ENCODE assay signal across 19 cellular contexts in the genomic region with DNA sequence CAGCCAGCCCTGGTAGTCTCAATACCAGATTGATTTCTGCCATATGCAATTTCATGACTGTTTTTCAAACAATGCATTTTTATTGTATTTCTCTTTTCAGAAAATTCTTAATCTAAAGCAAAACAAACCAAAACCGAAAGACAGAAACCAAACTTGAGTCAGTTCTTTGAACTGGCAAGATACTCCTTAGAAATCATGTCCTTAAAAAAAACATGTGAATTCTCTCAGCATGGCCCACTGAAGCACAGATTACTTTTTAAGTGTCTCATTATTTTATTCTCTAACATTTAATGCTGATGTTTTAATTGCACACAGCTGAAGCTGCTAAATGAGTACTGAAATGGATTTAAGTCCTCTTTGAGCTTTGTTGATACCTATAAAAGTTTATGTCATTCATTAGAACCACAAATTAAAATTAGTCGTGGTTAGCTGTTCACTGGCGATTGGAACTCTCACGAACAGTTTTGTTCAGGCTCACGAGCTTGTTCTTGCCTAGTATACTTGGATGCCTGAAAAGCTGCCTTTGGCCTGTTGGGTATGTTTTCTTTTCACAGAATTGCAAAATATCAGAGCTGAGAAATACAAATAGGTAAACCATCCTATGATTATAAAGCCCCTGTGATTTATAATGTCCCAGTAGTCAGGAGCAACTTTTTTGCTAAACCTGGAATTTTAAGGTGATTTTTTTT.
DNase-seq lines count a peak whose midpoint lies in the region; ATAC-seq and TF ChIP-seq lines count a peak whose summit lies in the region.
"Had no signal": no experiment of that assay in that cellular context is flagged by ENCODE, and none has a peak within 500 bp of the region (broad histone marks: within the 10 kb centered on the region; RNA-seq: fewer than 3 reads in every experiment).

No MANE protein-coding gene starts in this region.

- H3K9me3 Mint-ChIP-seq in stimulated activated naive CD8-positive, alpha-beta T cell treated with anti-CD3 and anti-CD28 coated beads, Interleukin-15, amount 100 ng/mL, for 72 hours, result no peaks in the 10 kb centered on the region
- H3K9me3 Mint-ChIP-seq: CD4-positive, CD25-positive, alpha-beta regulatory T cell; dendritic cell treated with granulocyte-macrophage colony-stimulating factor and Interleukin-4, amounts not matched to agents 40 ng/mL and 50 ng/mL, for 4 days; neural crest cell had no signal

- no peak overlapping the region for H3K4me3 ChIP-seq in astrocyte of the cerebellum (ENCODE audit: low read depth, low read length)
- H3K4me3 ChIP-seq: body of pancreas, gastrocnemius medialis, HAP-1, suprapubic skin had no signal

- H3K4me1 Mint-ChIP-seq in stimulated activated naive CD8-positive, alpha-beta T cell treated with anti-CD3 and anti-CD28 coated beads, Interleukin-15, amount 100 ng/mL, for 72 hours, result peaks cover 40% of the 10 kb centered on the region

- DNase-seq in stimulated activated naive CD8-positive, alpha-beta T cell treated with anti-CD3 and anti-CD28 coated beads, Interleukin-15, amount 100 ng/mL, for 72 hours, result no peak
- DNase-seq in stimulated activated naive CD8-positive, alpha-beta T cell treated with anti-CD3 and anti-CD28 coated beads, Interleukin-15, Interleukin-2, amounts not matched to agents 100 U/mL and 50 U/mL, for 24 hours, result no peak
- DNase-seq in astrocyte of the cerebellum (ENCODE audit: low read depth) (peak; percentile 45), iris pigment epithelial cell (ENCODE audit: low read depth) (peak; percentile 60), Right ventricle myocardium inferior (ENCODE audit: missing footprints) (no peak), occipital lobe (lab: John Stamatoyannopoulos, UW) (no peak), DMS79 treated with DMSO at 0.1 percent for 48 hours (lab: John Stamatoyannopoulos, UW) (no peak)
- DNase-seq: activated CD4-positive, alpha-beta T cell treated with anti-CD3 and anti-CD28 coated beads, Interleukin-2, amount 50 U/mL, for 1 hour; activated naive CD4-positive, alpha-beta T cell; activated T-cell treated with anti-CD3 and anti-CD28 coated beads for 4 hours; body of pancreas; gastrocnemius medialis; GF-D8 had no signal

- intact Hi-C loops in Right ventricle myocardium inferior (cut with DNase I), result no loop called here

- H3K27me3 Mint-ChIP-seq in stimulated activated naive CD8-positive, alpha-beta T cell treated with anti-CD3 and anti-CD28 coated beads, Interleukin-15, amount 100 ng/mL, for 72 hours, result no peaks in the 10 kb centered on the region
- H3K27me3 Mint-ChIP-seq: CD4-positive, CD25-positive, alpha-beta regulatory T cell; dendritic cell treated with granulocyte-macrophage colony-stimulating factor and Interleukin-4, amounts not matched to agents 40 ng/mL and 50 ng/mL, for 4 days had no signal

- H3K27ac Mint-ChIP-seq in stimulated activated naive CD8-positive, alpha-beta T cell treated with anti-CD3 and anti-CD28 coated beads, Interleukin-15, amount 100 ng/mL, for 72 hours, result no peak overlapping the region
- H3K27ac Mint-ChIP-seq: CD4-positive, CD25-positive, alpha-beta regulatory T cell; dendritic cell treated with granulocyte-macrophage colony-stimulating factor and Interleukin-4, amounts not matched to agents 40 ng/mL and 50 ng/mL, for 4 days had no signal

- in situ Hi-C loops in astrocyte of the cerebellum (cut with HindIII; ENCODE audit: low sequenced_read_pairs), result no loop called here

- TF ChIP-seq CTCF in astrocyte of the cerebellum (IDR thresholded peaks at IDR 0.05; ENCODE audit: low read depth, low read length, missing control alignments), result no peak

- H3K4me3 Mint-ChIP-seq in stimulated activated naive CD8-positive, alpha-beta T cell treated with anti-CD3 and anti-CD28 coated beads, Interleukin-15, amount 100 ng/mL, for 72 hours, result peak overlapping the region; percentile 35 to 41
- H3K4me3 Mint-ChIP-seq: CD4-positive, CD25-positive, alpha-beta regulatory T cell; dendritic cell treated with granulocyte-macrophage colony-stimulating factor and Interleukin-4, amounts not matched to agents 40 ng/mL and 50 ng/mL, for 4 days; neural crest cell had no signal

- no peak for ATAC-seq in stimulated activated naive CD8-positive, alpha-beta T cell treated with anti-CD3 and anti-CD28 coated beads, Interleukin-15, amount 100 ng/mL, for 72 hours
- no peak for ATAC-seq in stimulated activated naive CD8-positive, alpha-beta T cell treated with anti-CD3 and anti-CD28 coated beads, Interleukin-15, Interleukin-2, amounts not matched to agents 100 U/mL and 50 U/mL, for 24 hours
- ATAC-seq in Right ventricle myocardium inferior (no peak), HG03460 (IDR thresholded peaks at IDR 0.05; ENCODE audit: unreplicated experiment) (no peak)
- ATAC-seq: body of pancreas, gastrocnemius medialis had no signal

Comparison
In these comparisons a context has a peak if more than half of its experiments do, and no peak if none do; other contexts are left out.
1. DNase-seq: peak in astrocyte of the cerebellum (single experiment) and iris pigment epithelial cell (single experiment); none in stimulated activated naive CD8-positive, alpha-beta T cell treated with anti-CD3 and anti-CD28 coated beads, Interleukin-15, amount 100 ng/mL, for 72 hours (0 of 2), stimulated activated naive CD8-positive, alpha-beta T cell treated with anti-CD3 and anti-CD28 coated beads, Interleukin-15, Interleukin-2, amounts not matched to agents 100 U/mL and 50 U/mL, for 24 hours (single experiment), Right ventricle myocardium inferior (single experiment), occipital lobe (single experiment) and DMS79 treated with DMSO at 0.1 percent for 48 hours (single experiment).